25 cellular contexts compared by ENCODE assay signal in genomic region chr7:143296686-143297085, GRCh38. TPM values are rescaled to one million over a fixed set of nuclear protein-coding genes. Genes with fewer than 3 reads are reported as not detected.
DNase-seq lines count a peak whose midpoint lies in the region; ATAC-seq and TF ChIP-seq lines count a peak whose summit lies in the region.
"Had no signal": no experiment of that assay in that cellular context is flagged by ENCODE, and none has a peak within 500 bp of the region (broad histone marks: within the 10 kb centered on the region; RNA-seq: fewer than 3 reads in every experiment).

No MANE protein-coding gene starts in this region.

- CTCF ChIA-PET in activated naive CD4-positive, alpha-beta T cell treated with anti-CD3 and anti-CD28 coated beads, Interleukin-2, amount 10 ng/mL, durations not matched to agents 7 days and 5 days (lab: Charles Lee) = interaction anchor here (1.5 to 8.6 kb wide), 7 partner anchors 9 to 83 kb away, joined by 3 to 185 read pairs (median 5); no protein-coding TSS in a partner anchor

- peaks cover 2% of the 10 kb centered on the region; the same call in 1 of the 2 replicates for H3F3A ChIP-seq in GM23338 (replicated peaks; ENCODE audit: low read depth)

- TF ChIP-seq CTCF in brain microvascular endothelial cell (IDR thresholded peaks at IDR 0.05; ENCODE audit: low read depth, low read length, missing control alignments) (no peak), progenitor cell of endocrine pancreas (IDR thresholded peaks at IDR 0.05; ENCODE audit: unreplicated experiment) (no peak), GM23338 (conservative IDR thresholded peaks at IDR 0.05; ENCODE audit: low read depth in 2 of 2) (no peak)

- H3K27me3 ChIP-seq in brain microvascular endothelial cell (replicated peaks) = no peaks in the 10 kb centered on the region
- no peaks in the 10 kb centered on the region for H3K27me3 ChIP-seq in GM23338 (ENCODE audit: insufficient read depth)
- H3K27me3 ChIP-seq: esophagus squamous epithelium, left lung, right lobe of liver had no signal

- ATAC-seq in GM19452 (IDR thresholded peaks at IDR 0.05; ENCODE audit: unreplicated experiment) = no peak
- ATAC-seq in GM23338 = no peak
- ATAC-seq: left lung, right lobe of liver had no signal

- H3K36me3 ChIP-seq in brain microvascular endothelial cell (replicated peaks) (peaks cover 52% of the 10 kb centered on the region), GM23338 (ENCODE audit: insufficient read depth) (peaks cover 77% of the 10 kb centered on the region)

- no peaks in the 10 kb centered on the region for H3K9me3 Mint-ChIP-seq in activated naive CD4-positive, alpha-beta T cell treated with anti-CD3 and anti-CD28 coated beads, Interleukin-2, amount 10 ng/mL, durations not matched to agents 7 days and 5 days
- H3K9me3 Mint-ChIP-seq in progenitor cell of endocrine pancreas (ENCODE audit: low read depth) (no peaks in the 10 kb centered on the region), GM23338 (no peaks in the 10 kb centered on the region)
- H3K9me3 Mint-ChIP-seq: activated B cell treated with CpG ODN at 0.5 μM for 24 hours; T-helper 1 cell treated with Interleukin-12 subunit alpha and Interleukin-12 subunit beta and Interleukin-4 antibody, amounts not matched to agents 30 μg/mL and 1 μg/mL, for 36 hours had no signal

- no peak for DNase-seq in activated naive CD4-positive, alpha-beta T cell treated with anti-CD3 and anti-CD28 coated beads, Interleukin-2, amount 10 ng/mL, durations not matched to agents 7 days and 5 days
- DNase-seq in activated naive CD4-positive, alpha-beta T cell treated with Interleukin-2 at 50 U/mL for 16 hours = no peak
- DNase-seq in EH (ENCODE audit: low read depth) (peak; percentile 76), brain microvascular endothelial cell (no peak), progenitor cell of endocrine pancreas (ENCODE audit: low spot score, unreplicated experiment) (no peak), NCI-H1436 treated with DMSO at 0.1 percent for 48 hours (lab: John Stamatoyannopoulos, UW) (no peak), GM23338 (ENCODE audit: low spot score) (no peak)
- DNase-seq: activated B cell treated with CpG ODN at 0.5 μM for 24 hours; activated effector memory CD4-positive, alpha-beta T cell treated with anti-CD3 and anti-CD28 coated beads, Interleukin-2, amount 50 U/mL, for 16 hours; amygdala; Caco-2; effector CD4-positive, alpha-beta T cell; esophagus squamous epithelium; left lung; NCI-H1105; NCI-H69; right lobe of liver; SHP77 had no signal

- peak overlapping the region; percentile 82 for H3K27ac ChIP-seq in brain microvascular endothelial cell
- no peak overlapping the region for H3K27ac ChIP-seq in GM23338 (ENCODE audit: low read depth)
- H3K27ac ChIP-seq: esophagus squamous epithelium, left lung had no signal

- peak overlapping the region; percentile 81 for H3K27ac Mint-ChIP-seq in activated naive CD4-positive, alpha-beta T cell treated with anti-CD3 and anti-CD28 coated beads, Interleukin-2, amount 10 ng/mL, durations not matched to agents 7 days and 5 days
- H3K27ac Mint-ChIP-seq in progenitor cell of endocrine pancreas (peak overlapping the region; percentile 25), GM23338 (no peak overlapping the region)
- H3K27ac Mint-ChIP-seq: activated B cell treated with CpG ODN at 0.5 μM for 24 hours had no signal

- H3K4me1 Mint-ChIP-seq in activated naive CD4-positive, alpha-beta T cell treated with anti-CD3 and anti-CD28 coated beads, Interleukin-2, amount 10 ng/mL, durations not matched to agents 7 days and 5 days = peaks cover 73% of the 10 kb centered on the region
- H3K4me1 Mint-ChIP-seq in progenitor cell of endocrine pancreas (ENCODE audit: low read depth) = peaks cover 4% of the 10 kb centered on the region
- H3K4me1 Mint-ChIP-seq in GM23338 = no peaks in the 10 kb centered on the region

- no peaks in the 10 kb centered on the region for H3K4me1 ChIP-seq in GM23338 (ENCODE audit: insufficient read depth)
- H3K4me1 ChIP-seq: right lobe of liver had no signal

- no peak overlapping the region for H3K4me3 Mint-ChIP-seq in activated naive CD4-positive, alpha-beta T cell treated with anti-CD3 and anti-CD28 coated beads, Interleukin-2, amount 10 ng/mL, durations not matched to agents 7 days and 5 days
- H3K4me3 Mint-ChIP-seq in progenitor cell of endocrine pancreas (ENCODE audit: low read depth) (no peak overlapping the region), GM23338 (no peak overlapping the region)
- H3K4me3 Mint-ChIP-seq: activated B cell treated with CpG ODN at 0.5 μM for 24 hours; T-helper 1 cell treated with Interleukin-12 subunit alpha and Interleukin-12 subunit beta and Interleukin-4 antibody, amounts not matched to agents 30 μg/mL and 1 μg/mL, for 36 hours had no signal

- H3K79me2 ChIP-seq in GM23338 (replicated peaks; ENCODE audit: insufficient read depth) = peaks cover 32% of the 10 kb centered on the region

- no peak overlapping the region for H3K4me2 ChIP-seq in GM23338

- H4K20me1 ChIP-seq in GM23338 (replicated peaks; ENCODE audit: insufficient read depth) = peaks cover 14% of the 10 kb centered on the region

- H3K4me3 ChIP-seq in brain microvascular endothelial cell (ENCODE audit: low read depth, low read length) (no peak overlapping the region), GM23338 (no peak overlapping the region)
- H3K4me3 ChIP-seq: esophagus squamous epithelium, left lung, right lobe of liver had no signal

- H3K27me3 Mint-ChIP-seq in activated naive CD4-positive, alpha-beta T cell treated with anti-CD3 and anti-CD28 coated beads, Interleukin-2, amount 10 ng/mL, durations not matched to agents 7 days and 5 days = no peaks in the 10 kb centered on the region
- H3K27me3 Mint-ChIP-seq in progenitor cell of endocrine pancreas (no peaks in the 10 kb centered on the region), GM23338 (ENCODE audit: insufficient read depth, low read depth, poor library complexity) (no peaks in the 10 kb centered on the region)
- H3K27me3 Mint-ChIP-seq: activated B cell treated with CpG ODN at 0.5 μM for 24 hours had no signal

- peaks cover 83% of the 10 kb centered on the region for H3K36me3 Mint-ChIP-seq in activated naive CD4-positive, alpha-beta T cell treated with anti-CD3 and anti-CD28 coated beads, Interleukin-2, amount 10 ng/mL, durations not matched to agents 7 days and 5 days
- peaks cover 51% of the 10 kb centered on the region for H3K36me3 Mint-ChIP-seq in progenitor cell of endocrine pancreas (ENCODE audit: insufficient read depth)
- H3K36me3 Mint-ChIP-seq in GM23338 (ENCODE audit: low read depth) = peaks cover 93% of the 10 kb centered on the region

- in situ Hi-C loops in brain microvascular endothelial cell (cut with HindIII; ENCODE audit: low pct_ligation_motif_present, low sequenced_read_pairs) = no loop called here

- H2AFZ ChIP-seq in GM23338 = no peak overlapping the region

- H3K9me2 ChIP-seq in GM23338 (ENCODE audit: insufficient read depth) = no peaks in the 10 kb centered on the region

TF ChIP-seq in GM23338, 12 proteins besides CTCF, POLR2A, EP300 and RAD21:
- TF ChIP-seq EZH2phosphoT487 (IDR thresholded peaks at IDR 0.05; ENCODE audit: unreplicated experiment) = no peak

RNA-seq across cellular contexts. Expression of gene CASP2, which starts 8.5 kb away (rescaled TPM):
- total RNA-seq in progenitor cell of endocrine pancreas = 65.5 and 68.9 TPM in 2 replicates
- 15.7 and 21.8 TPM in 2 replicates for total RNA-seq in GM23338 (2014; rRNA removed; shearing (Covaris generic))
- 13.7 and 17.7 TPM in 2 replicates for polyA plus RNA-seq in GM23338 (2016; fragmentation: Nextera tagmentation; extraction: Ambion mirVana)

RNA-seq across cellular contexts. Expression of gene TMEM139, which starts 11.9 kb away (rescaled TPM):
- total RNA-seq in progenitor cell of endocrine pancreas = 4.7 and 5.1 TPM in 2 replicates
- total RNA-seq in GM23338 (2014; rRNA removed; shearing (Covaris generic)) = 2.3 and 3.6 TPM in 2 replicates
- polyA plus RNA-seq in GM23338 (2016; fragmentation: Nextera tagmentation; extraction: Ambion mirVana) = 1.7 and 3.3 TPM in 2 replicates
- total RNA-seq: G401, LHCN-M2 had no signal
- polyA plus RNA-seq: AG04450 had no signal

RNA-seq across cellular contexts. Expression of gene CLCN1, which starts 19.2 kb away (rescaled TPM):
- 0.09 and 0.14 TPM in 2 replicates for total RNA-seq in progenitor cell of endocrine pancreas
- 0.23 and 0.38 TPM in 2 replicates for total RNA-seq in GM23338 (2014; rRNA removed; shearing (Covaris generic))
- 0.43 and 0.48 TPM in 2 replicates for polyA plus RNA-seq in GM23338 (2016; fragmentation: Nextera tagmentation; extraction: Ambion mirVana)
- total RNA-seq: activated B cell treated with CpG ODN at 0.5 μM for 24 hours; activated CD8-positive, alpha-beta memory T cell treated with anti-CD3 and anti-CD28 coated beads for 36 hours; G401; glomerular endothelial cell; LHCN-M2; right lobe of liver had no signal
- polyA plus RNA-seq: AG04450 had no signal

RNA-seq across cellular contexts. Expression of gene GSTK1, which starts 33.4 kb away (rescaled TPM):
- total RNA-seq in progenitor cell of endocrine pancreas = 110 and 114 TPM in 2 replicates
- total RNA-seq in GM23338 (2014; rRNA removed; shearing (Covaris generic)) = 26.4 and 27.3 TPM in 2 replicates
- polyA plus RNA-seq in GM23338 (2016; fragmentation: Nextera tagmentation; extraction: Ambion mirVana) = 26.3 and 27.5 TPM in 2 replicates
